Comparison of ENCODE assay signal across 22 cellular contexts in genomic region chr9:90835206-90835605, GRCh38. TPM values are rescaled to one million over a fixed set of nuclear protein-coding genes. Genes with fewer than 3 reads are reported as not detected.
DNase-seq lines count a peak whose midpoint lies in the region; FAIRE-seq and TF ChIP-seq lines count a peak whose summit lies in the region.
"Had no signal": no experiment of that assay in that cellular context is flagged by ENCODE, and none has a peak within 500 bp of the region (broad histone marks: within the 10 kb centered on the region; RNA-seq: fewer than 3 reads in every experiment).

No MANE protein-coding gene starts in this region.

- peaks cover 12% of the 10 kb centered on the region for H4K20me1 ChIP-seq in DOHH2 (ENCODE audit: control insufficient read depth, insufficient read depth, low read depth, low read length)

- CTCF ChIA-PET in A673 (lab: Charles Lee): no interaction called here

- TF ChIP-seq CTCF in DOHH2 (IDR thresholded peaks at IDR 0.05; ENCODE audit: low read depth, low read length, poor library complexity, severe bottlenecking) (no peak), neutrophil (IDR thresholded peaks at IDR 0.05) (no peak), A673 (conservative IDR thresholded peaks at IDR 0.05; ENCODE audit: low read depth, low read length) (no peak), kidney (IDR thresholded peaks at IDR 0.05; ENCODE audit: borderline replicate concordance, extremely low read depth, insufficient read depth) (no peak)

- H3K27ac ChIP-seq in DOHH2 (ENCODE audit: low read depth, low read length): peak overlapping the region; percentile 24; the same call in 1 of the 2 replicates
- H3K27ac ChIP-seq in neutrophil: peak overlapping the region; percentile 67
- no peak overlapping the region for H3K27ac ChIP-seq in A673 (ENCODE audit: low read depth, low read length, poor library complexity, severe bottlenecking)
- no peak overlapping the region for H3K27ac ChIP-seq in kidney (ENCODE audit: low read depth in 2 of 2, low read length in 2 of 2)
- H3K27ac ChIP-seq: ascending aorta, GM23248 had no signal

- H3K9me2 ChIP-seq in DOHH2 (replicated peaks; ENCODE audit: control insufficient read depth, low read length): no peaks in the 10 kb centered on the region

- H3K9ac ChIP-seq in kidney (ENCODE audit: low read length in 2 of 2): no peak overlapping the region
- H3K9ac ChIP-seq: GM23248 had no signal

- no peak for FAIRE-seq in kidney (lab: Jason Lieb, UNC)
- FAIRE-seq: HTR-8/SVneo, small intestine had no signal

- H3K27me3 ChIP-seq in DOHH2 (ENCODE audit: control insufficient read depth, low read length) (no peaks in the 10 kb centered on the region), neutrophil (no peaks in the 10 kb centered on the region), A673 (replicated peaks; ENCODE audit: insufficient read depth, low read depth, low read length, poor library complexity) (no peaks in the 10 kb centered on the region)
- H3K27me3 ChIP-seq: ascending aorta had no signal

- H3K4me1 ChIP-seq in DOHH2 (ENCODE audit: control insufficient read depth, low read length) (peaks cover 78% of the 10 kb centered on the region), neutrophil (ENCODE audit: control insufficient read depth in 1 of 2, insufficient read depth in 1 of 2, low read depth in 1 of 2, low read length in 1 of 2) (peaks cover 10 to 27% of the 10 kb centered on the region in 2 experiments), A673 (ENCODE audit: insufficient read depth, low read length, poor library complexity, severe bottlenecking) (no peaks in the 10 kb centered on the region), kidney (ENCODE audit: control insufficient read depth in 1 of 2, insufficient read depth in 1 of 2, low read depth in 1 of 2, low read length in 2 of 2) (peaks cover 0 to 2% of the 10 kb centered on the region in 2 donors)
- H3K4me1 ChIP-seq: ascending aorta had no signal

- intact Hi-C loops in A673 (cut with micrococcal nuclease; ENCODE audit: unreplicated experiment) (no loop called here), kidney (cut with DNase I) (no loop called here)

- H3K4me3 ChIP-seq in DOHH2 (ENCODE audit: low read length) (peak overlapping the region; percentile 20), neutrophil (ENCODE audit: low read depth in 1 of 2, low read length in 1 of 2) (no peak overlapping the region), A673 (ENCODE audit: low read depth, low read length, poor library complexity, severe bottlenecking) (no peak overlapping the region), kidney (ENCODE audit: low read length in 2 of 2) (no peak overlapping the region)
- H3K4me3 ChIP-seq: ascending aorta, GM23248 had no signal

- H3K79me2 ChIP-seq in DOHH2 (ENCODE audit: control insufficient read depth, low read length): peaks cover 99% of the 10 kb centered on the region

- peaks cover 17% of the 10 kb centered on the region for H3F3A ChIP-seq in DOHH2 (ENCODE audit: control insufficient read depth, insufficient read depth)

- BruUV-seq in A673 (replicated peaks; lab: Mats Ljungman, UMichigan): no TSS peak

- H3K36me3 ChIP-seq in DOHH2 (ENCODE audit: control insufficient read depth, low read length): peaks cover 89% of the 10 kb centered on the region
- peaks cover 47% of the 10 kb centered on the region for H3K36me3 ChIP-seq in neutrophil
- H3K36me3 ChIP-seq in A673 (ENCODE audit: insufficient read depth, low read length, poor library complexity, severe bottlenecking): no peaks in the 10 kb centered on the region
- no peaks in the 10 kb centered on the region for H3K36me3 ChIP-seq in kidney (ENCODE audit: control insufficient read depth in 1 of 2, insufficient read depth in 2 of 2, low read length in 2 of 2)
- H3K36me3 ChIP-seq: ascending aorta had no signal

- DNase-seq in NCI-H1105 (lab: John Stamatoyannopoulos, UW) (peak; percentile 55), cerebellar cortex (ENCODE audit: low spot score) (peak; percentile 2), NCI-H2227 treated with DMSO at 0.1 percent for 48 hours (lab: John Stamatoyannopoulos, UW) (no peak), A673 (ENCODE audit: low spot score) (no peak), kidney (no peak)
- DNase-seq in activated T-cell treated with anti-CD3 and anti-CD28 coated beads, Interleukin-2, amount 50 U/mL, for 48 hours: no peak
- DNase-seq: activated CD4-positive, alpha-beta T cell treated with anti-CD3 and anti-CD28 coated beads for 1 hour; erythroblast; foreskin fibroblast; GM23248; Kasumi-1; NCI-H1417; NCI-H2107; occipital lobe; OCI-M1; small intestine; stimulated activated CD4-positive, alpha-beta T cell treated with anti-CD3 and anti-CD28 coated beads, Interleukin-2, amount 100 ng/mL, for 48 hours; stimulated activated naive CD4-positive, alpha-beta T cell treated with Interleukin-2 at 50 U/mL for 16 hours had no signal

- H3K9me3 ChIP-seq in DOHH2 (ENCODE audit: control insufficient read depth, insufficient read depth, low read length): no peaks in the 10 kb centered on the region
- H3K9me3 ChIP-seq in neutrophil: no peaks in the 10 kb centered on the region
- no peaks in the 10 kb centered on the region for H3K9me3 ChIP-seq in A673 (ENCODE audit: low read depth, low read length, poor library complexity, severe bottlenecking)
- H3K9me3 ChIP-seq in kidney (ENCODE audit: control insufficient read depth in 1 of 2, low read length in 2 of 2): no peaks in the 10 kb centered on the region
- H3K9me3 ChIP-seq: ascending aorta had no signal

- peak overlapping the region; percentile 34 for H3K4me2 ChIP-seq in DOHH2 (ENCODE audit: low read length)

- POLR2A ChIA-PET in A673 (lab: Charles Lee; ENCODE audit: low non-redundant PET): no interaction called here

RNA-seq across cellular contexts. Expression of gene SYK, which starts 33.6 kb away (rescaled TPM):
- total RNA-seq in A673 (2021): 14.9 and 21.5 TPM in 2 replicates
- total RNA-seq in kidney: 52.2 TPM
- 13.3 TPM for polyA plus RNA-seq in kidney (ENCODE audit: insufficient read depth, low read depth, low replicate concordance)
- total RNA-seq: GM23248 had no signal
- polyA plus RNA-seq: GM23248 had no signal

Comparison
In these comparisons a context has a peak if more than half of its experiments do, and no peak if none do; other contexts are left out.
1. H3K27ac ChIP-seq: peak in DOHH2 (single experiment) and neutrophil (single experiment); none in A673 (single experiment) and kidney (0 of 2).
2. DNase-seq: peak in NCI-H1105 (single experiment) and cerebellar cortex (single experiment); none in activated T-cell treated with anti-CD3 and anti-CD28 coated beads, Interleukin-2, amount 50 U/mL, for 48 hours (0 of 2), NCI-H2227 treated with DMSO at 0.1 percent for 48 hours (single experiment), A673 (single experiment) and kidney (single experiment).